Comparison of ENCODE assay signal across 28 cellular contexts in the genomic region with DNA sequence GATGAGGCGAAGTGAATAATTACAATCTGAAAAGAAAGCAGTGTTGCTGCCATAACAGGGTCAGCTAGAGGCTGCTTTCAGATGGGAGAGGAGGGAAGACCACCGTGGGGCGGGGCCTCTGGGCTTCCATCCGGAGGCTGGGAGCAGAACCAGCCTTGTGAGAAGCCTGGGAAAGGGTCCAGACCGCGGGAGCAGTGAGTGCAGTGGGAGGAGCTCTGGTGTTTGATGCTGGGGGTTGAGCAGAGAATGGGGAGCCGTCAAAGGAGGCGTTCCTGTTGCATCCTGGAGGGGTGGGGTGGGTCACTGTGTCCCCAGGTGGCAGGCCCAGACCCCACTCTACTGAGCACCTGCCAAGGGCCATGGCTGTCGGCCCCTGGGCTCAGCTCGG. TPM values are rescaled to one million over a fixed set of nuclear protein-coding genes. Genes with fewer than 3 reads are reported as not detected.
DNase-seq lines count a peak whose midpoint lies in the region; TF ChIP-seq lines count a peak whose summit lies in the region.
"Had no signal": no experiment of that assay in that cellular context is flagged by ENCODE, and none has a peak within 500 bp of the region (broad histone marks: within the 10 kb centered on the region; RNA-seq: fewer than 3 reads in every experiment).

No MANE protein-coding gene starts in this region.

- no peak for TF ChIP-seq CTCF in MCF 10A (IDR thresholded peaks at IDR 0.05; ENCODE audit: unreplicated experiment)
- no peak for TF ChIP-seq CTCF in breast epithelium (IDR thresholded peaks at IDR 0.05)
- TF ChIP-seq CTCF in fibroblast of the aortic adventitia (IDR thresholded peaks at IDR 0.05; ENCODE audit: insufficient read depth, low read length) = no peak

- POLR2A ChIA-PET in MCF 10A (lab: Yijun Ruan, JAX) = no interaction called here

- no peak overlapping the region for H3K4me3 Mint-ChIP-seq in MCF 10A (ENCODE audit: unreplicated experiment)
- no peak overlapping the region for H3K4me3 Mint-ChIP-seq in activated T-helper 1 cell treated with anti-CD3 and anti-CD28 coated beads, Interleukin-12 subunit alpha, Interleukin-12 subunit beta, Interleukin-2, Interleukin-4 antibody, amounts not matched to agents 30 ng/mL and 10 ng/mL and 1 ng/mL, durations not matched to agents 14 hours and 24 hours and 36 hours
- H3K4me3 Mint-ChIP-seq: activated B cell treated with CpG ODN at 0.5 μM for 24 hours; activated CD4-positive, alpha-beta T cell treated with anti-CD3 and anti-CD28 coated beads, Interleukin-2, amount 10 ng/mL, durations not matched to agents 7 days and 5 days; activated naive CD8-positive, alpha-beta T cell; effector memory CD8-positive, alpha-beta T cell; naive thymus-derived CD4-positive, alpha-beta T cell; stimulated activated memory B cell treated with anti-CD40 and anti-IgM and Interleukin-4, amounts not matched to agents 10 μg/mL and 1 μg/mL and 100 μg/mL, for 72 hours; T-cell had no signal

- no peak for DNase-seq in MCF 10A (ENCODE audit: unreplicated experiment)
- DNase-seq in breast epithelium (ENCODE audit: low spot score in 2 of 2) = no peak
- DNase-seq in activated T-helper 1 cell treated with anti-CD3 and anti-CD28 coated beads, Interleukin-12 subunit alpha, Interleukin-12 subunit beta, Interleukin-2, Interleukin-4 antibody, amounts not matched to agents 30 ng/mL and 10 ng/mL and 1 ng/mL, durations not matched to agents 14 hours and 24 hours and 36 hours (ENCODE audit: low spot score) = no peak
- DNase-seq in fibroblast of the aortic adventitia (ENCODE audit: low read depth) = peak; percentile 21
- DNase-seq in HCEC 1CT = no peak
- no peak for DNase-seq in activated CD8-positive, alpha-beta memory T cell treated with anti-CD3 and anti-CD28 coated beads, Interleukin-2, amount 50 U/mL, for 4 hours
- no peak for DNase-seq in NCI-H2227 (lab: John Stamatoyannopoulos, UW; ENCODE audit: unreplicated experiment)
- DNase-seq: activated B cell treated with CpG ODN at 0.5 μM for 24 hours; activated CD4-positive, alpha-beta T cell treated with anti-CD3 and anti-CD28 coated beads, Interleukin-2, amount 10 ng/mL, durations not matched to agents 7 days and 5 days; cortex of kidney; DMS153; effector memory CD8-positive, alpha-beta T cell; foreskin melanocyte; KG1; lower lobe of right lung; MG63; naive thymus-derived CD4-positive, alpha-beta T cell; NCI-H1105; NCI-H187 treated with DMSO at 0.1 percent for 48 hours; NCI-H2171; NCI-H510A treated with DMSO at 0.1 percent for 48 hours; occipital lobe; RPMI8226; stimulated activated CD4-positive, alpha-beta T cell treated with anti-CD3 and anti-CD28 coated beads, Interleukin-15, amount 100 ng/mL, for 24 hours; T-cell had no signal

- no peak overlapping the region for H3K4me3 ChIP-seq in breast epithelium
- no peak overlapping the region for H3K4me3 ChIP-seq in fibroblast of the aortic adventitia (ENCODE audit: low read depth, low read length)
- H3K4me3 ChIP-seq: ascending aorta, lower lobe of right lung, MG63 had no signal

- H3K27me3 ChIP-seq in breast epithelium = no peaks in the 10 kb centered on the region
- H3K27me3 ChIP-seq: ascending aorta, MG63 had no signal

- H3K4me1 Mint-ChIP-seq in MCF 10A (ENCODE audit: insufficient read depth, unreplicated experiment) = peaks cover 6% of the 10 kb centered on the region
- no peaks in the 10 kb centered on the region for H3K4me1 Mint-ChIP-seq in activated T-helper 1 cell treated with anti-CD3 and anti-CD28 coated beads, Interleukin-12 subunit alpha, Interleukin-12 subunit beta, Interleukin-2, Interleukin-4 antibody, amounts not matched to agents 30 ng/mL and 10 ng/mL and 1 ng/mL, durations not matched to agents 14 hours and 24 hours and 36 hours (ENCODE audit: low read depth)
- H3K4me1 Mint-ChIP-seq: activated CD4-positive, alpha-beta T cell treated with anti-CD3 and anti-CD28 coated beads, Interleukin-2, amount 10 ng/mL, durations not matched to agents 7 days and 5 days had no signal

- peak overlapping the region; percentile 81 for H3K27ac Mint-ChIP-seq in MCF 10A (ENCODE audit: low read depth, unreplicated experiment)
- H3K27ac Mint-ChIP-seq in activated T-helper 1 cell treated with anti-CD3 and anti-CD28 coated beads, Interleukin-12 subunit alpha, Interleukin-12 subunit beta, Interleukin-2, Interleukin-4 antibody, amounts not matched to agents 30 ng/mL and 10 ng/mL and 1 ng/mL, durations not matched to agents 14 hours and 24 hours and 36 hours = peak overlapping the region; percentile 2
- H3K27ac Mint-ChIP-seq: activated B cell treated with CpG ODN at 0.5 μM for 24 hours; activated CD4-positive, alpha-beta T cell treated with anti-CD3 and anti-CD28 coated beads, Interleukin-2, amount 10 ng/mL, durations not matched to agents 7 days and 5 days; activated naive CD8-positive, alpha-beta T cell; stimulated activated memory B cell treated with anti-CD40 and anti-IgM and Interleukin-4, amounts not matched to agents 10 μg/mL and 1 μg/mL and 100 μg/mL, for 72 hours; T-cell had no signal

- intact Hi-C loops in MCF 10A (cut with micrococcal nuclease) (no loop called here), breast epithelium (cut with DNase I; ENCODE audit: low total_unique reads) (no loop called here)
- intact Hi-C loops in activated T-helper 1 cell treated with anti-CD3 and anti-CD28 coated beads, Interleukin-12 subunit alpha, Interleukin-12 subunit beta, Interleukin-2, Interleukin-4 antibody, amounts not matched to agents 30 ng/mL and 10 ng/mL and 1 ng/mL, durations not matched to agents 14 hours and 24 hours and 36 hours (cut with micrococcal nuclease) = no loop called here

- CTCF ChIA-PET in MCF 10A (lab: Yijun Ruan, JAX) = interaction anchor here (0.7 kb wide), 1 partner anchor 10 kb away, joined by 3 read pairs; no protein-coding TSS in a partner anchor

- no peak for TF ChIP-seq POLR2A in breast epithelium (IDR thresholded peaks at IDR 0.05)

- no TSS peak for BruUV-seq in MCF 10A (replicated peaks; lab: Mats Ljungman, UMichigan)

- no peaks in the 10 kb centered on the region for H3K9me3 Mint-ChIP-seq in MCF 10A (ENCODE audit: unreplicated experiment)
- no peaks in the 10 kb centered on the region for H3K9me3 Mint-ChIP-seq in activated T-helper 1 cell treated with anti-CD3 and anti-CD28 coated beads, Interleukin-12 subunit alpha, Interleukin-12 subunit beta, Interleukin-2, Interleukin-4 antibody, amounts not matched to agents 30 ng/mL and 10 ng/mL and 1 ng/mL, durations not matched to agents 14 hours and 24 hours and 36 hours
- H3K9me3 Mint-ChIP-seq: activated B cell treated with CpG ODN at 0.5 μM for 24 hours; activated CD4-positive, alpha-beta T cell treated with anti-CD3 and anti-CD28 coated beads, Interleukin-2, amount 10 ng/mL, durations not matched to agents 7 days and 5 days; effector memory CD8-positive, alpha-beta T cell; naive thymus-derived CD4-positive, alpha-beta T cell; stimulated activated memory B cell treated with anti-CD40 and anti-IgM and Interleukin-4, amounts not matched to agents 10 μg/mL and 1 μg/mL and 100 μg/mL, for 72 hours; T-cell had no signal

- no peaks in the 10 kb centered on the region for H3K36me3 ChIP-seq in breast epithelium

- H3K9me3 ChIP-seq in breast epithelium = no peaks in the 10 kb centered on the region
- H3K9me3 ChIP-seq: ascending aorta, lower lobe of right lung, MG63 had no signal

- H3K36me3 Mint-ChIP-seq in MCF 10A (ENCODE audit: insufficient read depth, unreplicated experiment) = peaks cover 25% of the 10 kb centered on the region
- no peaks in the 10 kb centered on the region for H3K36me3 Mint-ChIP-seq in activated T-helper 1 cell treated with anti-CD3 and anti-CD28 coated beads, Interleukin-12 subunit alpha, Interleukin-12 subunit beta, Interleukin-2, Interleukin-4 antibody, amounts not matched to agents 30 ng/mL and 10 ng/mL and 1 ng/mL, durations not matched to agents 14 hours and 24 hours and 36 hours (ENCODE audit: low read depth)

- no peak overlapping the region for H3K27ac ChIP-seq in breast epithelium
- H3K27ac ChIP-seq: ascending aorta, lower lobe of right lung had no signal

- no peaks in the 10 kb centered on the region for H3K4me1 ChIP-seq in breast epithelium
- H3K4me1 ChIP-seq: ascending aorta, lower lobe of right lung had no signal

- H3K27me3 Mint-ChIP-seq in MCF 10A (ENCODE audit: insufficient read depth, unreplicated experiment) = no peaks in the 10 kb centered on the region
- H3K27me3 Mint-ChIP-seq in activated T-helper 1 cell treated with anti-CD3 and anti-CD28 coated beads, Interleukin-12 subunit alpha, Interleukin-12 subunit beta, Interleukin-2, Interleukin-4 antibody, amounts not matched to agents 30 ng/mL and 10 ng/mL and 1 ng/mL, durations not matched to agents 14 hours and 24 hours and 36 hours (ENCODE audit: insufficient read depth) = no peaks in the 10 kb centered on the region
- H3K27me3 Mint-ChIP-seq: activated B cell treated with CpG ODN at 0.5 μM for 24 hours; activated CD4-positive, alpha-beta T cell treated with anti-CD3 and anti-CD28 coated beads, Interleukin-2, amount 10 ng/mL, durations not matched to agents 7 days and 5 days; activated naive CD8-positive, alpha-beta T cell; effector memory CD8-positive, alpha-beta T cell; naive thymus-derived CD4-positive, alpha-beta T cell; stimulated activated memory B cell treated with anti-CD40 and anti-IgM and Interleukin-4, amounts not matched to agents 10 μg/mL and 1 μg/mL and 100 μg/mL, for 72 hours; T-cell had no signal

RNA-seq across cellular contexts. Expression of gene NKPD1, which starts 18.1 kb away (rescaled TPM):
- total RNA-seq in MCF 10A (2022) = 0.09 and 0.22 TPM in 2 replicates
- total RNA-seq in breast epithelium = 1 to 10 TPM in 2 of 3 donors, under 1 TPM in 1; 0.16 to 1.3 (median 1.0) TPM
- 0.16 and 0.20 TPM in 2 replicates for total RNA-seq in activated T-helper 1 cell treated with anti-CD3 and anti-CD28 coated beads, Interleukin-12 subunit alpha, Interleukin-12 subunit beta, Interleukin-2, Interleukin-4 antibody, amounts not matched to agents 30 ng/mL and 10 ng/mL and 1 ng/mL, durations not matched to agents 14 hours and 24 hours and 36 hours
- 0.25 and 0.36 TPM in 2 replicates for total RNA-seq in fibroblast of the aortic adventitia (ENCODE audit: low replicate concordance)
- total RNA-seq: ascending aorta, lower lobe of right lung had no signal

RNA-seq across cellular contexts. Expression of gene TRAPPC6A, which starts 35.3 kb away (rescaled TPM):
- total RNA-seq in MCF 10A (2022) (14.4 and 16.1 TPM in 2 replicates), breast epithelium (10 to 100 TPM; 29.5 to 54.4 (median 34.7) TPM), fibroblast of the aortic adventitia (ENCODE audit: low replicate concordance) (6.9 and 10.1 TPM in 2 replicates)
- total RNA-seq in activated T-helper 1 cell treated with anti-CD3 and anti-CD28 coated beads, Interleukin-12 subunit alpha, Interleukin-12 subunit beta, Interleukin-2, Interleukin-4 antibody, amounts not matched to agents 30 ng/mL and 10 ng/mL and 1 ng/mL, durations not matched to agents 14 hours and 24 hours and 36 hours = 18.4 and 22.8 TPM in 2 replicates

RNA-seq across cellular contexts. Expression of gene BLOC1S3, which starts 35.9 kb away (rescaled TPM):
- total RNA-seq in MCF 10A (2022) = 14.0 and 18.1 TPM in 2 replicates
- 10 to 100 TPM; 10.2 to 13.0 (median 10.6) TPM for total RNA-seq in breast epithelium
- total RNA-seq in activated T-helper 1 cell treated with anti-CD3 and anti-CD28 coated beads, Interleukin-12 subunit alpha, Interleukin-12 subunit beta, Interleukin-2, Interleukin-4 antibody, amounts not matched to agents 30 ng/mL and 10 ng/mL and 1 ng/mL, durations not matched to agents 14 hours and 24 hours and 36 hours = 10.4 and 10.5 TPM in 2 replicates
- total RNA-seq in fibroblast of the aortic adventitia (ENCODE audit: low replicate concordance) = 7.7 and 16.1 TPM in 2 replicates

RNA-seq across cellular contexts. Expression of gene PPP1R37, which starts 49.7 kb away (rescaled TPM):
- total RNA-seq in MCF 10A (2022) (22.0 and 22.5 TPM in 2 replicates), breast epithelium (10 to 100 TPM; 18.6 to 50.8 (median 33.8) TPM), fibroblast of the aortic adventitia (ENCODE audit: low replicate concordance) (28.0 and 179 TPM in 2 replicates)
- 20.4 and 20.5 TPM in 2 replicates for total RNA-seq in activated T-helper 1 cell treated with anti-CD3 and anti-CD28 coated beads, Interleukin-12 subunit alpha, Interleukin-12 subunit beta, Interleukin-2, Interleukin-4 antibody, amounts not matched to agents 30 ng/mL and 10 ng/mL and 1 ng/mL, durations not matched to agents 14 hours and 24 hours and 36 hours
